In the genomic region with DNA sequence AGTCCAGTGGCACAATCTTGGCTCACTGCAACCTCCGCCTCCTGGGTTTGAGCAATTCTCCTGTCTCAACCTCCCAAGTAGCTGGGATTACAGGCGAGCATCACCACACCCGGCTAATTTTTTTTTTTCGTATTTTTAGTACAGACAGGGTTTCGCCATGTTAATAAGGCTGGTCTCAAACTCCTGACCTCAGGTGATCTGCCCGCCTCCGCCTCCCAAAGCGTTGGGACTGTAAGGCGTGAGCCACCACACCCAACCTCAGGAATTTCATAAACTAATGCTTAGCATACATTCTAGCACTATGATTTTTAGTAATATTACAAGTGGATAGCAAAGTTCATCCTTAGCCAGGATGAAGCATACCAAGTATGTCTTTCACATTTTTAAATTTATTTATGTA, we compare ENCODE assay signal across 8 cellular contexts.
"Had no signal": no experiment of that assay in that cellular context is flagged by ENCODE, and none has a peak within 500 bp of the region (broad histone marks: within the 10 kb centered on the region; RNA-seq: fewer than 3 reads in every experiment).

No MANE protein-coding gene starts in this region.

- ATAC-seq: GM12878 had no signal

- FAIRE-seq: G401.6, GM12878, GM12891, GM12892, GM18507, GM19239 had no signal

- DNase-seq: GDM1, GF-D8 had no signal

- H3K4me3 ChIP-seq: GM12878 had no signal
